In genomic region chrX:119622356-119623232, GRCh38 we compare ENCODE assay signal across 13 cellular contexts. TPM values are rescaled to one million over a fixed set of nuclear protein-coding genes. Genes with fewer than 3 reads are reported as not detected.
A peak's percentile ranks its signal among the peaks of the same experiment; 100 is the strongest.
DNase-seq lines count a peak whose midpoint lies in the region; ATAC-seq and TF ChIP-seq lines count a peak whose summit lies in the region.
"Had no signal": no experiment of that assay in that cellular context is flagged by ENCODE, and none has a peak within 500 bp of the region (broad histone marks: within the 10 kb centered on the region; RNA-seq: fewer than 3 reads in every experiment).

No MANE protein-coding gene starts in this region.

- no peak for TF ChIP-seq CTCF in nephron progenitor cell (IDR thresholded peaks at IDR 0.05)

- DNase-seq in A172 (ENCODE audit: low spot score) (peak; percentile 22), GM04504 (ENCODE audit: low read depth) (peak; percentile 39), hepatic stellate cell (ENCODE audit: low spot score) (peak; percentile 48), nephron progenitor cell (no peak)
- DNase-seq in activated naive CD8-positive, alpha-beta T cell treated with anti-CD3 and anti-CD28 coated beads for 36 hours = no peak
- DNase-seq: activated naive CD4-positive, alpha-beta T cell treated with anti-CD3 and anti-CD28 coated beads, Interleukin-2, amount 10 ng/mL, durations not matched to agents 7 days and 5 days; Caco-2; H9; NCI-H187; psoas muscle had no signal

- H3K36me3 Mint-ChIP-seq in activated naive CD8-positive, alpha-beta T cell treated with anti-CD3 and anti-CD28 coated beads for 36 hours = peaks cover 7% of the 10 kb centered on the region
- H3K36me3 Mint-ChIP-seq in nephron progenitor cell (ENCODE audit: low read depth) = peaks cover 49% of the 10 kb centered on the region

- H3K27ac Mint-ChIP-seq in activated naive CD8-positive, alpha-beta T cell treated with anti-CD3 and anti-CD28 coated beads for 36 hours = peak overlapping the region; percentile 34
- H3K27ac Mint-ChIP-seq in nephron progenitor cell = no peak overlapping the region
- H3K27ac Mint-ChIP-seq: activated naive CD4-positive, alpha-beta T cell treated with anti-CD3 and anti-CD28 coated beads, Interleukin-2, amount 10 ng/mL, durations not matched to agents 7 days and 5 days; H9 had no signal

- ATAC-seq in GM18517 (IDR thresholded peaks at IDR 0.05; ENCODE audit: unreplicated experiment) = no peak
- ATAC-seq in HG02852 (IDR thresholded peaks at IDR 0.05; ENCODE audit: unreplicated experiment) = no peak
- ATAC-seq in HG02642 (IDR thresholded peaks at IDR 0.05; ENCODE audit: poor library complexity, unreplicated experiment) = no peak
- ATAC-seq: psoas muscle had no signal

- peaks cover 7% of the 10 kb centered on the region for H3K4me1 Mint-ChIP-seq in activated naive CD8-positive, alpha-beta T cell treated with anti-CD3 and anti-CD28 coated beads for 36 hours
- peaks cover 6% of the 10 kb centered on the region for H3K4me1 Mint-ChIP-seq in nephron progenitor cell

- H3K9me3 Mint-ChIP-seq in activated naive CD8-positive, alpha-beta T cell treated with anti-CD3 and anti-CD28 coated beads for 36 hours = no peaks in the 10 kb centered on the region
- peaks cover 49% of the 10 kb centered on the region for H3K9me3 Mint-ChIP-seq in nephron progenitor cell
- H3K9me3 Mint-ChIP-seq: activated naive CD4-positive, alpha-beta T cell treated with anti-CD3 and anti-CD28 coated beads, Interleukin-2, amount 10 ng/mL, durations not matched to agents 7 days and 5 days had no signal

- no peak overlapping the region for H3K4me3 Mint-ChIP-seq in activated naive CD8-positive, alpha-beta T cell treated with anti-CD3 and anti-CD28 coated beads for 36 hours
- no peak overlapping the region for H3K4me3 Mint-ChIP-seq in nephron progenitor cell
- H3K4me3 Mint-ChIP-seq: activated naive CD4-positive, alpha-beta T cell treated with anti-CD3 and anti-CD28 coated beads, Interleukin-2, amount 10 ng/mL, durations not matched to agents 7 days and 5 days; H9 had no signal

- no peaks in the 10 kb centered on the region for H3K27me3 Mint-ChIP-seq in activated naive CD8-positive, alpha-beta T cell treated with anti-CD3 and anti-CD28 coated beads for 36 hours
- no peaks in the 10 kb centered on the region for H3K27me3 Mint-ChIP-seq in nephron progenitor cell (ENCODE audit: low read depth, poor library complexity)
- H3K27me3 Mint-ChIP-seq: activated naive CD4-positive, alpha-beta T cell treated with anti-CD3 and anti-CD28 coated beads, Interleukin-2, amount 10 ng/mL, durations not matched to agents 7 days and 5 days had no signal

RNA-seq across cellular contexts. Expression of gene NKRF, which starts 16.4 kb away (rescaled TPM):
- 2.7 and 3.5 TPM in 2 replicates for total RNA-seq in A172 (2014; rRNA removed; shearing (Covaris generic))
- 10 to 100 TPM; 29.8 to 30.9 TPM for total RNA-seq in activated naive CD8-positive, alpha-beta T cell treated with anti-CD3 and anti-CD28 coated beads for 36 hours

RNA-seq across cellular contexts. Expression of gene UBE2A, which starts 48.2 kb away (rescaled TPM):
- 24.5 and 30.3 TPM in 2 replicates for total RNA-seq in A172 (2014; rRNA removed; shearing (Covaris generic))
- 10 to 100 TPM; 54.7 to 60.3 TPM for total RNA-seq in activated naive CD8-positive, alpha-beta T cell treated with anti-CD3 and anti-CD28 coated beads for 36 hours

RNA-seq across cellular contexts. Expression of gene STEEP1, which starts 57.4 kb away (rescaled TPM):
- 33.0 and 39.8 TPM in 2 replicates for total RNA-seq in A172 (2014; rRNA removed; shearing (Covaris generic))
- total RNA-seq in activated naive CD8-positive, alpha-beta T cell treated with anti-CD3 and anti-CD28 coated beads for 36 hours = 10 to 100 TPM; 23.5 to 27.4 TPM

Comparison
In these comparisons a context has a peak if more than half of its experiments do, and no peak if none do; other contexts are left out.
1. DNase-seq: peak in A172 (single experiment), GM04504 (single experiment) and hepatic stellate cell (single experiment); none in activated naive CD8-positive, alpha-beta T cell treated with anti-CD3 and anti-CD28 coated beads for 36 hours (single experiment) and nephron progenitor cell (single experiment).